Comparison of ENCODE assay signal across 8 cellular contexts in the genomic region with DNA sequence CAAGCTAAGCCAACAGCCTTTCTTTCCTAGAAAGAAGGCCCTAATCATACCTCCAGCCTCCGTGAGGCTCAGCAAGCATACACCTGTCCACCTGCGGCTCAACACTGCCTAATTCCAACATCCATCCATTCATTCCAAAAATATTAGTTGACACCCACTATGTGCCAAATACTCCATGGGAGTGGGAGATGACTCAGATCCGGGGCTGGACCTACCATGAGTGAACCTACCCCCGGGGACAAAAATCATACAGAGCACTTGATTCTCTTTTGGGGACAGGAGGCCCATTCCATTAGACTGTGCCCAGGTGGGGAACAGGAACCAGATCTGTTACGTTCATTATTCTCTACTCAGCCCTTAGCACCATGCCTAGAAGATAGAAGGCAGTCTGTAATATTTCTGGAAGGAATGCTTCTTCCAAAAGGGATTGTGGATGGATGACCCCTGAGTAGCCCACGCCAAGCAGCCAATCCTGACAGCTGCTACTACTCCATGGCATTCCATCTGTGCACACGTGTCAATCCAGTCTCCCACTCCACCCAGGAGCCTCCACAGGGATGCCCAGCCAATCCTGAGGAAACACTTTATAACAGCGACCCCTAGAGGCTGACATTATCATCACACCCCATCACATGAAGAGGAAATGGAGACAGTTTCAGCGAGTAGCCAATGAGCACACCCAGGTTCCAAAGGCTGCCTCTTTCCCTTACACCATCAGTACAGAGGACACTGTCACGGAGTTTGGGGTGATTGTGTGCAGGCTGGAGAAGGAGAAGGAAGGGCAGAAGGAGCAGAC.
DNase-seq lines count a peak whose midpoint lies in the region; ATAC-seq and TF ChIP-seq lines count a peak whose summit lies in the region.

No MANE protein-coding gene starts in this region.

- ATAC-seq in HG03520 (IDR thresholded peaks at IDR 0.05; ENCODE audit: unreplicated experiment): no peak
- ATAC-seq in HG03025 (IDR thresholded peaks at IDR 0.05; ENCODE audit: low FRiP score, unreplicated experiment): no peak

- H3K9me2 ChIP-seq in hepatocyte (replicated peaks; ENCODE audit: insufficient read depth): no peaks in the 10 kb centered on the region

- POLR2A ChIA-PET in RWPE1 (lab: Yijun Ruan, JAX; ENCODE audit: low non-redundant PET): interaction anchor here (0.6 kb wide), 1 partner anchor 30 kb away, joined by 7 read pairs; no protein-coding TSS in a partner anchor

- H3K36me3 ChIP-seq in hepatocyte (replicated peaks; ENCODE audit: insufficient read depth, low read depth): no peaks in the 10 kb centered on the region

- H3K27me3 ChIP-seq in hepatocyte: no peaks in the 10 kb centered on the region

- TF ChIP-seq CTCF in RWPE1 (conservative IDR thresholded peaks at IDR 0.05; ENCODE audit: low read depth) (peak; percentile 37), hepatocyte (IDR thresholded peaks at IDR 0.05; ENCODE audit: poor library complexity) (peak; percentile 45)

- DNase-seq in NCI-H1417 (lab: John Stamatoyannopoulos, UW): peak in 2 of 3 experiments; percentile 58 to 65
- no peak for DNase-seq in NCI-H1417 treated with DMSO at 0.1 percent for 48 hours (lab: John Stamatoyannopoulos, UW)
- peak; percentile 8 for DNase-seq in HS-27A (ENCODE audit: low read depth)
- DNase-seq in RWPE1 (ENCODE audit: low spot score): peak; percentile 39
- peak; percentile 35 for DNase-seq in hepatocyte (ENCODE audit: low spot score)
- no peak for DNase-seq in GM03348 (ENCODE audit: low spot score)

- CTCF ChIA-PET in RWPE1 (lab: Yijun Ruan, JAX): interaction anchor here (0.6 to 0.7 kb wide), 3 partner anchors 12 to 286 kb away, joined by 3 to 4 read pairs (median 3); no protein-coding TSS in a partner anchor

- H2AFZ ChIP-seq in hepatocyte: no peak overlapping the region

- no peaks in the 10 kb centered on the region for H4K20me1 ChIP-seq in hepatocyte (ENCODE audit: insufficient read depth, poor library complexity, severe bottlenecking)

- 67% methylated on average over 10 of the region's 10 CpGs for WGBS in hepatocyte (ENCODE audit: low lambda C conversion rate, missing lambda C conversion rate)

- no peak overlapping the region for H3K4me2 ChIP-seq in hepatocyte

- no peaks in the 10 kb centered on the region for H3K79me2 ChIP-seq in hepatocyte

- no peaks in the 10 kb centered on the region for H3K9me3 ChIP-seq in hepatocyte (ENCODE audit: low read depth)

- no peak overlapping the region for H3K4me3 ChIP-seq in hepatocyte

- no peak overlapping the region for H3K27ac ChIP-seq in RWPE1
- H3K27ac ChIP-seq in hepatocyte: no peak overlapping the region

- no peaks in the 10 kb centered on the region for H3K4me1 ChIP-seq in hepatocyte (ENCODE audit: insufficient read depth)

Comparison
In these comparisons a context has a peak if more than half of its experiments do, and no peak if none do; other contexts are left out.
1. DNase-seq: peak in NCI-H1417 (2 of 3), HS-27A (single experiment), RWPE1 (single experiment) and hepatocyte (single experiment); none in NCI-H1417 treated with DMSO at 0.1 percent for 48 hours (single experiment) and GM03348 (single experiment).